In genomic region chr17:7947651-7948050, GRCh38 we compare ENCODE assay signal across 37 cellular contexts. TPM values are rescaled to one million over a fixed set of nuclear protein-coding genes. Genes with fewer than 3 reads are reported as not detected.
"Had no signal": no experiment of that assay in that cellular context is flagged by ENCODE, and none has a peak within 500 bp of the region (broad histone marks: within the 10 kb centered on the region; RNA-seq: fewer than 3 reads in every experiment).

No MANE protein-coding gene starts in this region.

- H3K9me3 ChIP-seq: adrenal gland, body of pancreas, esophagus muscularis mucosa, gastroesophageal sphincter, right atrium auricular region, testis, transverse colon had no signal

- H3K9me3 Mint-ChIP-seq: activated naive CD4-positive, alpha-beta T cell treated with anti-CD3 and anti-CD28 coated beads, Interleukin-2, amount 50 U/mL, for 72 hours; activated T-cell treated with anti-CD3 and anti-CD28 coated beads, Interleukin-2, amount 50 U/mL, for 72 hours; mesothelial cell of epicardium; naive thymus-derived CD4-positive, alpha-beta T cell; neural crest cell; stimulated activated memory B cell treated with anti-CD40 and anti-IgM and Interleukin-4, amounts not matched to agents 10 μg/mL and 1 μg/mL and 100 μg/mL, for 72 hours; T-helper 1 cell treated with Interleukin-12 subunit alpha and Interleukin-12 subunit beta and Interleukin-4 antibody, amounts not matched to agents 30 μg/mL and 1 μg/mL, for 36 hours had no signal

- H3K27ac Mint-ChIP-seq: activated T-cell treated with anti-CD3 and anti-CD28 coated beads, Interleukin-2, amount 50 U/mL, for 72 hours; endodermal cell; mesothelial cell of epicardium; stimulated activated memory B cell treated with anti-CD40 and anti-IgM and Interleukin-4, amounts not matched to agents 10 μg/mL and 1 μg/mL and 100 μg/mL, for 72 hours; T-helper 1 cell treated with Interleukin-12 subunit alpha and Interleukin-12 subunit beta and Interleukin-4 antibody, amounts not matched to agents 30 μg/mL and 1 μg/mL, for 36 hours had no signal

- H3K27me3 Mint-ChIP-seq: naive thymus-derived CD4-positive, alpha-beta T cell; stimulated activated memory B cell treated with anti-CD40 and anti-IgM and Interleukin-4, amounts not matched to agents 10 μg/mL and 1 μg/mL and 100 μg/mL, for 72 hours had no signal

- H3K4me1 Mint-ChIP-seq: endodermal cell, mesothelial cell of epicardium, neural crest cell had no signal

- ATAC-seq: activated CD4-positive, CD25-positive, alpha-beta regulatory T cell treated with anti-CD3 and anti-CD28 coated beads, Interleukin-2, amount 50 U/mL, for 24 hours; activated naive CD4-positive, alpha-beta T cell treated with anti-CD3 and anti-CD28 coated beads, Interleukin-2, amount 50 U/mL, for 72 hours; activated T-cell treated with anti-CD3 and anti-CD28 coated beads, Interleukin-2, amount 50 U/mL, for 72 hours; body of pancreas; gastroesophageal sphincter; left cardiac atrium; left ventricle myocardium superior; naive thymus-derived CD4-positive, alpha-beta T cell; stimulated activated memory B cell treated with anti-CD40 and anti-IgM and Interleukin-4, amounts not matched to agents 10 μg/mL and 1 μg/mL and 100 μg/mL, for 72 hours had no signal

- H3K4me3 Mint-ChIP-seq: activated T-cell treated with anti-CD3 and anti-CD28 coated beads, Interleukin-2, amount 50 U/mL, for 72 hours; endodermal cell; mesothelial cell of epicardium; naive thymus-derived CD4-positive, alpha-beta T cell; neural crest cell; stimulated activated memory B cell treated with anti-CD40 and anti-IgM and Interleukin-4, amounts not matched to agents 10 μg/mL and 1 μg/mL and 100 μg/mL, for 72 hours; T-helper 1 cell treated with Interleukin-12 subunit alpha and Interleukin-12 subunit beta and Interleukin-4 antibody, amounts not matched to agents 30 μg/mL and 1 μg/mL, for 36 hours had no signal

- DNase-seq: activated CD4-positive, alpha-beta T cell treated with anti-CD3 and anti-CD28 coated beads for 48 hours; activated naive CD4-positive, alpha-beta T cell; activated T-cell treated with anti-CD3 and anti-CD28 coated beads for 4 hours; activated T-cell treated with anti-CD3 and anti-CD28 coated beads, Interleukin-2, amount 50 U/mL, for 72 hours; adrenal gland; aorta; body of pancreas; cortex of kidney; endodermal cell; hippocampal formation; left cardiac atrium; left ventricle myocardium superior; naive thymus-derived CD4-positive, alpha-beta T cell; occipital lobe; stimulated activated CD4-positive, alpha-beta T cell treated with anti-CD3 and anti-CD28 coated beads, Interleukin-1b, Interleukin-23, amount 100 ng/mL, for 48 hours; stimulated activated CD4-positive, alpha-beta T cell treated with anti-CD3 and anti-CD28 coated beads, Interleukin-4, amount 100 ng/mL, for 4 hours; stimulated activated CD8-positive, alpha-beta memory T cell treated with anti-CD3 and anti-CD28 coated beads, Interleukin-4, amount 100 ng/mL, for 48 hours; SW 1271; T-helper 9 cell; testis; transverse colon; WERI-Rb-1 had no signal

- H3K27ac ChIP-seq: adrenal gland, body of pancreas, cardiac muscle cell, esophagus muscularis mucosa, gastroesophageal sphincter, right atrium auricular region, testis, transverse colon, WERI-Rb-1 had no signal

- H3K4me3 ChIP-seq: adrenal gland, body of pancreas, cardiac muscle cell, esophagus muscularis mucosa, gastroesophageal sphincter, right atrium auricular region, smooth muscle cell, testis, transverse colon had no signal

- H3K27me3 ChIP-seq: adrenal gland, body of pancreas, cardiac muscle cell, esophagus muscularis mucosa, gastroesophageal sphincter, right atrium auricular region, testis, transverse colon had no signal

RNA-seq across cellular contexts. Expression of gene GUCY2D, which starts 54.8 kb away (rescaled TPM):
- total RNA-seq: adrenal gland, aorta, body of pancreas, cerebellum, fibroblast of villous mesenchyme, gastroesophageal sphincter, left ventricle myocardium superior, neural crest cell, pulmonary artery endothelial cell, right atrium auricular region, smooth muscle cell, urinary bladder had no signal
